Comparison of ENCODE assay signal across 8 cellular contexts in genomic region chr5:160506006-160507004, GRCh38.
DNase-seq lines count a peak whose midpoint lies in the region; ATAC-seq, FAIRE-seq and TF ChIP-seq lines count a peak whose summit lies in the region.

No MANE protein-coding gene starts in this region.

- H3K9me3 Mint-ChIP-seq in glutamatergic neuron (ENCODE audit: unreplicated experiment) = peaks cover 1% of the 10 kb centered on the region

- FAIRE-seq in RCC 7860 (lab: Jason Lieb, UNC) = no peak

- H3K4me3 Mint-ChIP-seq in glutamatergic neuron (ENCODE audit: unreplicated experiment) = no peak overlapping the region

- peaks cover 9% of the 10 kb centered on the region for H3K4me1 Mint-ChIP-seq in glutamatergic neuron (ENCODE audit: low read depth, unreplicated experiment)

- peak; percentile 86 for ATAC-seq in GM21515 (IDR thresholded peaks at IDR 0.05; ENCODE audit: unreplicated experiment)

- TF ChIP-seq CTCF in glutamatergic neuron (IDR thresholded peaks at IDR 0.05; ENCODE audit: partially characterized antibody, unreplicated experiment) = no peak

- H3K27me3 Mint-ChIP-seq in glutamatergic neuron (ENCODE audit: unreplicated experiment) = peaks cover 3% of the 10 kb centered on the region

- no peaks in the 10 kb centered on the region for H3K36me3 Mint-ChIP-seq in glutamatergic neuron (ENCODE audit: unreplicated experiment)

- DNase-seq in ELR (ENCODE audit: low read depth) (peak; percentile 28), glutamatergic neuron (peak; percentile 46), RCC 7860 (ENCODE audit: low spot score) (no peak), NCI-H2107 (lab: John Stamatoyannopoulos, UW) (no peak)
- DNase-seq in Jurkat, Clone E6-1 (ENCODE audit: low read depth, low spot score) = peak; percentile 81
- DNase-seq in activated T-cell treated with anti-CD3 and anti-CD28 coated beads, Interleukin-2, amount 50 U/mL, for 1 hour = peak; percentile 66
- peak; percentile 43 to 59 for DNase-seq in stimulated activated CD4-positive, alpha-beta T cell treated with anti-CD3 and anti-CD28 coated beads, Interleukin-15, amount 100 ng/mL, for 48 hours (ENCODE audit: low read depth in 2 of 2)

- H3K27ac Mint-ChIP-seq in glutamatergic neuron (ENCODE audit: unreplicated experiment) = no peak overlapping the region

- H3K4me3 ChIP-seq in Jurkat, Clone E6-1 (ENCODE audit: low read length) = peak overlapping the region; percentile 11; the same call in 1 of the 2 replicates

Comparison
In these comparisons a context has a peak if more than half of its experiments do, and no peak if none do; other contexts are left out.
1. DNase-seq: peak in ELR (single experiment), Jurkat, Clone E6-1 (single experiment), activated T-cell treated with anti-CD3 and anti-CD28 coated beads, Interleukin-2, amount 50 U/mL, for 1 hour (single experiment), glutamatergic neuron (single experiment) and stimulated activated CD4-positive, alpha-beta T cell treated with anti-CD3 and anti-CD28 coated beads, Interleukin-15, amount 100 ng/mL, for 48 hours (2 of 2); none in RCC 7860 (single experiment) and NCI-H2107 (single experiment).